In genomic region chr17:2156666-2157065, GRCh38 we compare ENCODE assay signal across 2 cellular contexts.
TF ChIP-seq lines count a peak whose summit lies in the region.

No MANE protein-coding gene starts in this region.

TF ChIP-seq in SK-N-SH, 30 proteins besides CTCF, POLR2A, EP300 and RAD21:
- TF ChIP-seq REST (IDR thresholded peaks at IDR 0.05; ENCODE audit: low read depth, low read length) (no peak), TEAD4 (IDR thresholded peaks at IDR 0.05; ENCODE audit: borderline replicate concordance, insufficient read depth) (no peak), MEF2A (IDR thresholded peaks at IDR 0.05; ENCODE audit: borderline replicate concordance, low read depth) (no peak), NFIC (IDR thresholded peaks at IDR 0.05; ENCODE audit: borderline replicate concordance) (no peak), SMC3 (IDR thresholded peaks at IDR 0.05; ENCODE audit: low read depth, low read length) (no peak), ZBTB33 (IDR thresholded peaks at IDR 0.05; ENCODE audit: borderline replicate concordance, low read depth) (no peak), TCF12 (IDR thresholded peaks at IDR 0.05) (no peak)

TF ChIP-seq in SK-N-SH treated with all-trans-retinoic acid at 6 μM for 48 hours, 23 proteins besides CTCF, POLR2A, EP300 and RAD21 (continued from another document):
- TF ChIP-seq CSRNP3 (CRISPR knock-in tag; IDR thresholded peaks at IDR 0.05) (no peak), CSDC2 (CRISPR knock-in tag; IDR thresholded peaks at IDR 0.05) (no peak), ESRRG (CRISPR knock-in tag; IDR thresholded peaks at IDR 0.05) (no peak), GLIS3 (CRISPR knock-in tag; IDR thresholded peaks at IDR 0.05) (no peak), SNAI2 (CRISPR knock-in tag; IDR thresholded peaks at IDR 0.05) (no peak)
TF ChIP-seq in SK-N-SH treated with all-trans-retinoic acid at 6 μM for 48 hours: peak in this region for 0.
